Comparison of ENCODE assay signal across 15 cellular contexts in genomic region chr4:107854326-107855030, GRCh38. TPM values are rescaled to one million over a fixed set of nuclear protein-coding genes. Genes with fewer than 3 reads are reported as not detected.
DNase-seq lines count a peak whose midpoint lies in the region; ATAC-seq and TF ChIP-seq lines count a peak whose summit lies in the region.
"Had no signal": no experiment of that assay in that cellular context is flagged by ENCODE, and none has a peak within 500 bp of the region (broad histone marks: within the 10 kb centered on the region; RNA-seq: fewer than 3 reads in every experiment).

No MANE protein-coding gene starts in this region.

- no peaks in the 10 kb centered on the region for H3K36me3 ChIP-seq in transverse colon

- no peaks in the 10 kb centered on the region for H3K27me3 ChIP-seq in transverse colon

- H3K9me3 ChIP-seq in transverse colon, result no peaks in the 10 kb centered on the region

- TF ChIP-seq POLR2A in transverse colon (IDR thresholded peaks at IDR 0.05), result no peak

- peak overlapping the region in 1 of 2 donors; percentile 20 for H3K27ac ChIP-seq in coronary artery
- peak overlapping the region; percentile 12 to 39 (median 28) for H3K27ac ChIP-seq in transverse colon
- H3K27ac ChIP-seq: 22Rv1 had no signal

- H3K4me3 ChIP-seq in coronary artery, result peak overlapping the region; percentile 5
- H3K4me3 ChIP-seq in transverse colon, result no peak overlapping the region

- intact Hi-C loops in transverse colon (cut with DNase I; ENCODE audit: low total_unique reads), result no loop called here

- no peak for TF ChIP-seq CTCF in coronary artery (IDR thresholded peaks at IDR 0.05)
- TF ChIP-seq CTCF in transverse colon (IDR thresholded peaks at IDR 0.05), result no peak
- no peak for TF ChIP-seq CTCF in GM13976 (IDR thresholded peaks at IDR 0.05; ENCODE audit: borderline replicate concordance, control extremely low read depth, extremely low read depth, insufficient read depth, missing control alignments)

- no peaks in the 10 kb centered on the region for H3K4me1 Mint-ChIP-seq in activated naive CD8-positive, alpha-beta T cell treated with anti-CD3 and anti-CD28 coated beads, Interleukin-2, amount 50 U/mL, for 24 hours
- H3K4me1 Mint-ChIP-seq: activated naive CD4-positive, alpha-beta T cell treated with anti-CD3 and anti-CD28 coated beads, Interleukin-2, amount 50 U/mL, for 24 hours; naive B cell; stimulated activated naive B cell treated with anti-CD40 and anti-IgM and Interleukin-4, amounts not matched to agents 10 μg/mL and 1 μg/mL and 100 μg/mL, for 72 hours had no signal

- TF ChIP-seq EP300 in transverse colon (IDR thresholded peaks at IDR 0.05; ENCODE audit: low read depth), result no peak

- no peak overlapping the region for H3K4me3 Mint-ChIP-seq in activated naive CD8-positive, alpha-beta T cell treated with anti-CD3 and anti-CD28 coated beads, Interleukin-2, amount 50 U/mL, for 24 hours
- H3K4me3 Mint-ChIP-seq: activated naive CD4-positive, alpha-beta T cell treated with anti-CD3 and anti-CD28 coated beads, Interleukin-2, amount 50 U/mL, for 24 hours; naive B cell; stimulated activated naive B cell treated with anti-CD40 and anti-IgM and Interleukin-4, amounts not matched to agents 10 μg/mL and 1 μg/mL and 100 μg/mL, for 72 hours; T-helper 2 cell treated with Interferon-gamma antibody and Interleukin-4, amounts not matched to agents 5 μg/mL and 100 μg/mL, for 36 hours had no signal

- WGBS in transverse colon (ENCODE audit: low coverage in 1 of 2), 2 donors, result 81 to 92% methylated on average over 2 to 3 of the region's 3 CpGs

- no peaks in the 10 kb centered on the region for H3K9me3 Mint-ChIP-seq in activated naive CD8-positive, alpha-beta T cell treated with anti-CD3 and anti-CD28 coated beads, Interleukin-2, amount 50 U/mL, for 24 hours
- H3K9me3 Mint-ChIP-seq: stimulated activated naive B cell treated with anti-CD40 and anti-IgM and Interleukin-4, amounts not matched to agents 10 μg/mL and 1 μg/mL and 100 μg/mL, for 72 hours; T-helper 2 cell treated with Interferon-gamma antibody and Interleukin-4, amounts not matched to agents 5 μg/mL and 100 μg/mL, for 36 hours had no signal

- no peaks in the 10 kb centered on the region for H3K36me3 Mint-ChIP-seq in activated naive CD8-positive, alpha-beta T cell treated with anti-CD3 and anti-CD28 coated beads, Interleukin-2, amount 50 U/mL, for 24 hours (ENCODE audit: low read depth)
- H3K36me3 Mint-ChIP-seq: activated naive CD4-positive, alpha-beta T cell treated with anti-CD3 and anti-CD28 coated beads, Interleukin-2, amount 50 U/mL, for 24 hours; naive B cell; stimulated activated naive B cell treated with anti-CD40 and anti-IgM and Interleukin-4, amounts not matched to agents 10 μg/mL and 1 μg/mL and 100 μg/mL, for 72 hours had no signal

- in situ Hi-C loops in transverse colon (cut with MboI; ENCODE audit: low pct_ligation_motif_present in 1 of 4, low pct_unique_long_range_greater_than_20kb in 1 of 4, low sequenced_read_pairs in 3 of 4) (no loop called here), GM13976 (cut with MboI; ENCODE audit: low sequenced_read_pairs, unreplicated experiment) (no loop called here)

- H3K27me3 Mint-ChIP-seq in activated naive CD8-positive, alpha-beta T cell treated with anti-CD3 and anti-CD28 coated beads, Interleukin-2, amount 50 U/mL, for 24 hours, result peaks cover 32% of the 10 kb centered on the region

- no peak for ATAC-seq in activated naive CD8-positive, alpha-beta T cell treated with anti-CD3 and anti-CD28 coated beads, Interleukin-2, amount 50 U/mL, for 24 hours
- ATAC-seq: stimulated activated naive B cell treated with anti-CD40 and anti-IgM and Interleukin-4, amounts not matched to agents 10 μg/mL and 1 μg/mL and 100 μg/mL, for 72 hours had no signal

- H3K4me1 ChIP-seq in transverse colon, result peaks cover 0 to 20% (median 6%) of the 10 kb centered on the region in 4 donors

- no peak overlapping the region for H3K27ac Mint-ChIP-seq in activated naive CD8-positive, alpha-beta T cell treated with anti-CD3 and anti-CD28 coated beads, Interleukin-2, amount 50 U/mL, for 24 hours
- H3K27ac Mint-ChIP-seq: activated naive CD4-positive, alpha-beta T cell treated with anti-CD3 and anti-CD28 coated beads, Interleukin-2, amount 50 U/mL, for 24 hours; naive B cell; stimulated activated naive B cell treated with anti-CD40 and anti-IgM and Interleukin-4, amounts not matched to agents 10 μg/mL and 1 μg/mL and 100 μg/mL, for 72 hours; T-helper 2 cell treated with Interferon-gamma antibody and Interleukin-4, amounts not matched to agents 5 μg/mL and 100 μg/mL, for 36 hours had no signal

- peak; percentile 4 for DNase-seq in DMS 273 (lab: John Stamatoyannopoulos, UW; ENCODE audit: unreplicated experiment)
- DNase-seq in DMS 273 treated with DMSO at 0.1 percent for 48 hours (lab: John Stamatoyannopoulos, UW), result no peak
- DNase-seq in coronary artery (ENCODE audit: low spot score), result no peak
- peak; percentile 23 for DNase-seq in kidney tubule cell (ENCODE audit: low spot score)
- no peak for DNase-seq in transverse colon
- DNase-seq in activated naive CD8-positive, alpha-beta T cell treated with anti-CD3 and anti-CD28 coated beads, Interleukin-2, amount 50 U/mL, for 24 hours, result no peak
- DNase-seq in GM13976 (ENCODE audit: low spot score), result no peak
- no peak for DNase-seq in NCI-H2227 treated with DMSO at 0.1 percent for 48 hours (lab: John Stamatoyannopoulos, UW)
- DNase-seq: DND-41; naive B cell; NCI-H1436 treated with DMSO at 0.1 percent for 48 hours; stimulated activated naive B cell treated with anti-CD40 and anti-IgM and Interleukin-4, amounts not matched to agents 10 μg/mL and 1 μg/mL and 100 μg/mL, for 72 hours had no signal

RNA-seq across cellular contexts. Expression of gene SGMS2, which starts 29.7 kb away (rescaled TPM):
- 100 to 1,000 TPM in 3 of 4 donors, 10 to 100 TPM in 1; 75.8 to 203 (median 122) TPM for total RNA-seq in transverse colon

Comparison
In these comparisons a context has a peak if more than half of its experiments do, and no peak if none do; other contexts are left out.
1. DNase-seq: peak in DMS 273 (single experiment) and kidney tubule cell (single experiment); none in DMS 273 treated with DMSO at 0.1 percent for 48 hours (single experiment), coronary artery (single experiment), transverse colon (single experiment), activated naive CD8-positive, alpha-beta T cell treated with anti-CD3 and anti-CD28 coated beads, Interleukin-2, amount 50 U/mL, for 24 hours (single experiment), GM13976 (single experiment) and NCI-H2227 treated with DMSO at 0.1 percent for 48 hours (single experiment).